In the genomic region with DNA sequence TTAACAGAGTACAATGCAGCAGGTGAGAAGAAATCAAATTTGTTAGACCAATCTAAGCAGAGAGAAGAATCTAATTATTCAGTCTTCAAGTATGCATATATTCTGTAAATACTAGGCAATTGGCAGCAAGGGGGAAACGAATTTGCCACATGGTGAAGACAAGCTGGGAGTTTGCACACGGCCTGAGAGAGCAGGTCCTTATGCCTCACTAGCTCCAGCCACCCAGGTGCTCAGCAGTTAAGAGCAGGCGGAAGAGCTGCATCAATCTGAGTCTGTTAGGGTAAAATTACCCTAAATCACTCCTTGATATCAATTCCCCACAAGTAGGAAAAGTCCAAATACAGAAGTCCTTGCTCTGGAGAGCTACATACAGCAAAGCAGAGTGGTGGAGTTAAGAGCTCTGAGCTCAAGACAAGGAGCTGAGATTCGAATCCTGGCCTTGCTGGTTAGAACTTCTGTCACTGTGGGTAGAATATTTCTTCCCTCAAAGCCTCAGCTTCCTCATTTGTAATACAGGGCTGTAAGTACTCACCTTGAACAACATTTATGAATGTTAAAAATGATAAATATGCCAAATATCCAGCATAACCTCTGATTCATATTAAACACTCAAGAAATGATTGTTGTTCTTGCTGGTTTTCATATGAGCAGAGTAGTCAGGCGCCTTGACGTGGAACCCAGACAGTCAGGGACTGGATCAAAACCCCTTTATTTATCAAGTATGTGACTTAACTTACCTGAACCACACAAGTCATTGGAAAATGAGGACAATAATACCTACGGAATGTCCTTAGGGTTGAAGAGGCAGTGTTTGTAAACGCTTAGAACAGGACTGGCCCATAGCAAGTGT, we compare ENCODE assay signal across 18 cellular contexts.
"Had no signal": no experiment of that assay in that cellular context is flagged by ENCODE, and none has a peak within 500 bp of the region (broad histone marks: within the 10 kb centered on the region; RNA-seq: fewer than 3 reads in every experiment).

No MANE protein-coding gene starts in this region.

- H3K36me3 Mint-ChIP-seq: activated CD8-positive, alpha-beta memory T cell treated with anti-CD3 and anti-CD28 coated beads, Interleukin-2, amount 10 ng/mL, durations not matched to agents 7 days and 5 days had no signal

- ATAC-seq: activated CD8-positive, alpha-beta memory T cell treated with anti-CD3 and anti-CD28 coated beads, Interleukin-2, amount 10 ng/mL, durations not matched to agents 7 days and 5 days; left colon had no signal

- H3K4me1 ChIP-seq: uterus had no signal

- H3K79me2 ChIP-seq: parathyroid adenoma had no signal

- FAIRE-seq: frontal cortex, islet of Langerhans had no signal

- H3K4me1 Mint-ChIP-seq: activated CD8-positive, alpha-beta memory T cell treated with anti-CD3 and anti-CD28 coated beads, Interleukin-2, amount 10 ng/mL, durations not matched to agents 7 days and 5 days; endodermal cell had no signal

- DNase-seq: activated CD4-positive, alpha-beta T cell treated with anti-CD3 and anti-CD28 coated beads, Interleukin-2, amount 50 U/mL, for 4 hours; activated CD4-positive, CD25-positive, alpha-beta regulatory T cell treated with anti-CD3 and anti-CD28 coated beads, Interleukin-2, amount 50 U/mL, for 72 hours; activated CD8-positive, alpha-beta memory T cell treated with anti-CD3 and anti-CD28 coated beads, Interleukin-2, amount 10 ng/mL, durations not matched to agents 7 days and 5 days; activated naive CD4-positive, alpha-beta T cell treated with anti-CD3 and anti-CD28 coated beads, Interleukin-2, amount 50 U/mL, for 16 hours; activated T-cell treated with anti-CD3 and anti-CD28 coated beads, Interleukin-2, amount 50 U/mL, for 1 hour; dorsolateral prefrontal cortex; endodermal cell; left colon; midbrain; stimulated activated CD4-positive, alpha-beta T cell treated with anti-CD3 and anti-CD28 coated beads, Interleukin-12 subunit alpha, Interleukin-12 subunit beta, amount 100 ng/mL, for 4 hours; stimulated activated CD4-positive, alpha-beta T cell treated with anti-CD3 and anti-CD28 coated beads, Interleukin-2, amount 100 ng/mL, for 24 hours; T1000; uterus had no signal

- H3K4me3 Mint-ChIP-seq: activated CD8-positive, alpha-beta memory T cell treated with anti-CD3 and anti-CD28 coated beads, Interleukin-2, amount 10 ng/mL, durations not matched to agents 7 days and 5 days; endodermal cell had no signal

- H3K36me3 ChIP-seq: cardiac muscle cell, neutrophil, uterus had no signal

- H3K9me3 ChIP-seq: neutrophil, uterus had no signal

- H3K4me3 ChIP-seq: cardiac muscle cell, dorsolateral prefrontal cortex, uterus had no signal

- H3K27ac ChIP-seq: cardiac muscle cell, dorsolateral prefrontal cortex, neutrophil, parathyroid adenoma, uterus had no signal

- H3K27me3 Mint-ChIP-seq: activated CD8-positive, alpha-beta memory T cell treated with anti-CD3 and anti-CD28 coated beads, Interleukin-2, amount 10 ng/mL, durations not matched to agents 7 days and 5 days had no signal

- H3K9ac ChIP-seq: parathyroid adenoma had no signal

- H3K27ac Mint-ChIP-seq: activated CD8-positive, alpha-beta memory T cell treated with anti-CD3 and anti-CD28 coated beads, Interleukin-2, amount 10 ng/mL, durations not matched to agents 7 days and 5 days; endodermal cell had no signal

- H2AFZ ChIP-seq: parathyroid adenoma had no signal

- H3K27me3 ChIP-seq: cardiac muscle cell, uterus had no signal
